8 cellular contexts compared by ENCODE assay signal in genomic region chr12:76030378-76031080, GRCh38. TPM values are rescaled to one million over a fixed set of nuclear protein-coding genes. Genes with fewer than 3 reads are reported as not detected.
A peak's percentile ranks its signal among the peaks of the same experiment; 100 is the strongest.
DNase-seq lines count a peak whose midpoint lies in the region; ATAC-seq and TF ChIP-seq lines count a peak whose summit lies in the region.

No MANE protein-coding gene starts in this region.

- TF ChIP-seq CTCF in nephron (IDR thresholded peaks at IDR 0.05; ENCODE audit: unreplicated experiment in 3 of 3), result no peak

- no peaks in the 10 kb centered on the region for H3K36me3 ChIP-seq in thymus (ENCODE audit: control insufficient read depth, insufficient read depth)

- H3K4me1 ChIP-seq in thymus (ENCODE audit: control insufficient read depth, insufficient read depth, low read length), result peaks cover 3% of the 10 kb centered on the region

- 1% methylated on average over 40 of the region's 40 CpGs for WGBS in thymus

- peak overlapping the region; percentile 85 to 91 for H3K4me3 Mint-ChIP-seq in activated T-cell treated with anti-CD3 and anti-CD28 coated beads, Interleukin-2, amount 50 U/mL, for 72 hours
- H3K4me3 Mint-ChIP-seq in nephron, result peak overlapping the region; percentile 92 to 97 (median 96)

- H3K9me3 ChIP-seq in thymus (ENCODE audit: control insufficient read depth), result no peaks in the 10 kb centered on the region

- peak overlapping the region; percentile 34 for H3K27ac ChIP-seq in thymus (ENCODE audit: low read depth)

- peak overlapping the region; percentile 59 for H3K4me3 ChIP-seq in thymus (ENCODE audit: low read length)

- peak; percentile 4 to 8 for ATAC-seq in activated T-cell treated with anti-CD3 and anti-CD28 coated beads, Interleukin-2, amount 50 U/mL, for 72 hours (replicated peaks in 1 of 2)
- no peak for ATAC-seq in HG03135 (IDR thresholded peaks at IDR 0.05; ENCODE audit: unreplicated experiment)

- DNase-seq in NCI-H510A treated with DMSO at 0.1 percent for 48 hours (lab: John Stamatoyannopoulos, UW), result peak; percentile 53
- no peak for DNase-seq in NCI-H510A (lab: John Stamatoyannopoulos, UW)
- peak; percentile 67 for DNase-seq in NCI-H69 (lab: John Stamatoyannopoulos, UW)
- DNase-seq in activated T-cell treated with anti-CD3 and anti-CD28 coated beads, Interleukin-2, amount 50 U/mL, for 72 hours, result peak; percentile 63 to 78
- peak; percentile 57 for DNase-seq in fibroblast of gingiva (ENCODE audit: low read depth)

- H3K27me3 ChIP-seq in thymus (ENCODE audit: control insufficient read depth, insufficient read depth), result peaks cover 7% of the 10 kb centered on the region

- H3K9me3 Mint-ChIP-seq in activated T-cell treated with anti-CD3 and anti-CD28 coated beads, Interleukin-2, amount 50 U/mL, for 72 hours, result no peaks in the 10 kb centered on the region
- no peaks in the 10 kb centered on the region for H3K9me3 Mint-ChIP-seq in nephron

- H3K4me1 Mint-ChIP-seq in activated T-cell treated with anti-CD3 and anti-CD28 coated beads, Interleukin-2, amount 50 U/mL, for 72 hours (ENCODE audit: low read depth), result peaks cover 48% of the 10 kb centered on the region
- H3K4me1 Mint-ChIP-seq in nephron, result peaks cover 50% of the 10 kb centered on the region

- no peaks in the 10 kb centered on the region for H3K27me3 Mint-ChIP-seq in activated T-cell treated with anti-CD3 and anti-CD28 coated beads, Interleukin-2, amount 50 U/mL, for 72 hours (ENCODE audit: low read depth)
- no peaks in the 10 kb centered on the region for H3K27me3 Mint-ChIP-seq in nephron (ENCODE audit: low read depth)

- peak overlapping the region; percentile 97 for H3K27ac Mint-ChIP-seq in activated T-cell treated with anti-CD3 and anti-CD28 coated beads, Interleukin-2, amount 50 U/mL, for 72 hours
- H3K27ac Mint-ChIP-seq in nephron, result peak overlapping the region; percentile 72 to 94 (median 85)

- peaks cover 12 to 13% of the 10 kb centered on the region in 2 donors for H3K36me3 Mint-ChIP-seq in activated T-cell treated with anti-CD3 and anti-CD28 coated beads, Interleukin-2, amount 50 U/mL, for 72 hours (ENCODE audit: insufficient read depth in 2 of 2)
- peaks cover 9% of the 10 kb centered on the region for H3K36me3 Mint-ChIP-seq in nephron (ENCODE audit: low read depth)

RNA-seq across cellular contexts. Expression of gene PHLDA1, which starts 1.0 kb away (rescaled TPM):
- 10 to 100 TPM; 19.9 to 33.6 TPM for total RNA-seq in activated T-cell treated with anti-CD3 and anti-CD28 coated beads, Interleukin-2, amount 50 U/mL, for 72 hours
- polyA plus RNA-seq in thymus, result 8.3 TPM

RNA-seq across cellular contexts. Expression of gene NAP1L1, which starts 54.0 kb away (rescaled TPM):
- 100 to 1,000 TPM; 849 to 969 TPM for total RNA-seq in activated T-cell treated with anti-CD3 and anti-CD28 coated beads, Interleukin-2, amount 50 U/mL, for 72 hours
- polyA plus RNA-seq in thymus, result 548 TPM
